1 cellular context compared by ENCODE assay signal in genomic region chr4:52911684-52912294, GRCh38.
A peak's percentile ranks its signal among the peaks of the same experiment; 100 is the strongest.
TF ChIP-seq lines count a peak whose summit lies in the region.

No MANE protein-coding gene starts in this region.

TF ChIP-seq in HepG2, 621 proteins besides CTCF, POLR2A, EP300 and RAD21 (continued from another document):
- TF ChIP-seq, protein P1, sequence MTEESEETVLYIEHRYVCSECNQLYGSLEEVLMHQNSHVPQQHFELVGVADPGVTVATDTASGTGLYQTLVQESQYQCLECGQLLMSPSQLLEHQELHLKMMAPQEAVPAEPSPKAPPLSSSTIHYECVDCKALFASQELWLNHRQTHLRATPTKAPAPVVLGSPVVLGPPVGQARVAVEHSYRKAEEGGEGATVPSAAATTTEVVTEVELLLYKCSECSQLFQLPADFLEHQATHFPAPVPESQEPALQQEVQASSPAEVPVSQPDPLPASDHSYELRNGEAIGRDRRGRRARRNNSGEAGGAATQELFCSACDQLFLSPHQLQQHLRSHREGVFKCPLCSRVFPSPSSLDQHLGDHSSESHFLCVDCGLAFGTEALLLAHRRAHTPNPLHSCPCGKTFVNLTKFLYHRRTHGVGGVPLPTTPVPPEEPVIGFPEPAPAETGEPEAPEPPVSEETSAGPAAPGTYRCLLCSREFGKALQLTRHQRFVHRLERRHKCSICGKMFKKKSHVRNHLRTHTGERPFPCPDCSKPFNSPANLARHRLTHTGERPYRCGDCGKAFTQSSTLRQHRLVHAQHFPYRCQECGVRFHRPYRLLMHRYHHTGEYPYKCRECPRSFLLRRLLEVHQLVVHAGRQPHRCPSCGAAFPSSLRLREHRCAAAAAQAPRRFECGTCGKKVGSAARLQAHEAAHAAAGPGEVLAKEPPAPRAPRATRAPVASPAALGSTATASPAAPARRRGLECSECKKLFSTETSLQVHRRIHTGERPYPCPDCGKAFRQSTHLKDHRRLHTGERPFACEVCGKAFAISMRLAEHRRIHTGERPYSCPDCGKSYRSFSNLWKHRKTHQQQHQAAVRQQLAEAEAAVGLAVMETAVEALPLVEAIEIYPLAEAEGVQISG (CRISPR knock-in tag; IDR thresholded peaks at IDR 0.05), result 0 out of 2 replicates have a peak, but pooled peaks have one; percentile 41
- TF ChIP-seq CBX2 (IDR thresholded peaks at IDR 0.05; ENCODE audit: low read depth, low read length), result no peak
- no peak for TF ChIP-seq CBX2 (CRISPR knock-in tag; IDR thresholded peaks at IDR 0.05; ENCODE audit: low read depth)
